10 cellular contexts compared by ENCODE assay signal in genomic region chr14:74400919-74401503, GRCh38. TPM values are rescaled to one million over a fixed set of nuclear protein-coding genes. Genes with fewer than 3 reads are reported as not detected.
DNase-seq lines count a peak whose midpoint lies in the region; ATAC-seq, FAIRE-seq and TF ChIP-seq lines count a peak whose summit lies in the region.
"Had no signal": no experiment of that assay in that cellular context is flagged by ENCODE, and none has a peak within 500 bp of the region (broad histone marks: within the 10 kb centered on the region; RNA-seq: fewer than 3 reads in every experiment).

No MANE protein-coding gene starts in this region.

- peak overlapping the region; percentile 69; the same call in 1 of the 2 replicates for H3K27ac ChIP-seq in GM12878 (ENCODE audit: control insufficient read depth, insufficient read depth)
- no peak overlapping the region for H3K27ac ChIP-seq in trophoblast cell (ENCODE audit: low read depth, low read length)
- H3K27ac ChIP-seq: 22Rv1 had no signal

- H3K18ac ChIP-seq in trophoblast cell (ENCODE audit: low read length) = no peak overlapping the region

- SMC1A ChIA-PET in GM12878 (lab: Charles Lee; ENCODE audit: uncharacterized antibody, unreplicated experiment) = interaction anchor here (0.6 to 0.8 kb wide), 3 partner anchors 9 to 89 kb away, joined by 3 to 5 read pairs (median 3); no protein-coding TSS in a partner anchor

- ATAC-seq in HG03095 (IDR thresholded peaks at IDR 0.05; ENCODE audit: unreplicated experiment) = peak; percentile 11
- ATAC-seq in GM12878 = peak; percentile 39
- ATAC-seq in GM21737 (IDR thresholded peaks at IDR 0.05; ENCODE audit: unreplicated experiment) = no peak

- BruUV-seq in GM12878 (replicated peaks; lab: Mats Ljungman, UMichigan) = no TSS peak

- H3K79me1 ChIP-seq in trophoblast cell (ENCODE audit: low read length) = no peaks in the 10 kb centered on the region

- no peak overlapping the region for H4K12ac ChIP-seq in trophoblast cell (ENCODE audit: low read depth, low read length)

- H3K4me3 ChIP-seq in GM12878 = peak overlapping the region; percentile 61; the same call in 1 of the 2 replicates
- H3K4me3 ChIP-seq in trophoblast cell (ENCODE audit: low read depth, low read length) = no peak overlapping the region

- no peaks in the 10 kb centered on the region for H4K20me1 ChIP-seq in GM12878 (ENCODE audit: control insufficient read depth, insufficient read depth)

- H3K36me3 ChIP-seq in GM12878 (ENCODE audit: control insufficient read depth in 2 of 2, insufficient read depth in 2 of 2, low read length in 1 of 2) (no peaks in the 10 kb centered on the region), trophoblast cell (ENCODE audit: control insufficient read depth in 1 of 2, insufficient read depth in 2 of 2, low read length in 2 of 2) (no peaks in the 10 kb centered on the region)

- peaks cover 26% of the 10 kb centered on the region for H3K4me1 ChIP-seq in GM12878 (ENCODE audit: control insufficient read depth, insufficient read depth, low read length)
- H3K4me1 ChIP-seq in trophoblast cell (ENCODE audit: control insufficient read depth in 1 of 2, insufficient read depth in 2 of 2, low read length in 2 of 2) = peaks cover 7 to 15% of the 10 kb centered on the region in 2 experiments

- H2AFZ ChIP-seq in GM12878 (ENCODE audit: control insufficient read depth, low read depth, low read length) (peak overlapping the region; percentile 72), trophoblast cell (ENCODE audit: insufficient read depth, low read length, poor library complexity) (no peak overlapping the region)

- FAIRE-seq in GM12878 (lab: Jason Lieb, UNC) = no peak

- no peak overlapping the region for H2BK12ac ChIP-seq in trophoblast cell (ENCODE audit: low read length)

- H3K9me3 ChIP-seq in GM12878 (replicated peaks; ENCODE audit: control insufficient read depth, insufficient read depth, low read length) (no peaks in the 10 kb centered on the region), trophoblast cell (ENCODE audit: insufficient read depth, low read depth, low read length) (no peaks in the 10 kb centered on the region)

- no peak overlapping the region for H2AK5ac ChIP-seq in trophoblast cell (ENCODE audit: low read length)

- no peak for TF ChIP-seq RAD21 in GM12878 (IDR thresholded peaks at IDR 0.05; ENCODE audit: insufficient read depth, low read depth, low read length)

- DNase-seq in NCI-H2107 treated with DMSO at 0.1 percent for 48 hours (lab: John Stamatoyannopoulos, UW; ENCODE audit: unreplicated experiment) = peak; percentile 65
- no peak for DNase-seq in NCI-H2107 (lab: John Stamatoyannopoulos, UW)
- DNase-seq in GM12878 (ENCODE audit: low read depth, low spot score) = peak; percentile 5
- DNase-seq in trophoblast cell = peak; percentile 60 to 67
- no peak for DNase-seq in CD1c-positive myeloid dendritic cell (ENCODE audit: extremely low spot score)
- no peak for DNase-seq in NCI-H1417 treated with DMSO at 0.1 percent for 48 hours (lab: John Stamatoyannopoulos, UW)
- DNase-seq: posterior cingulate gyrus had no signal

- CTCF ChIA-PET in GM12878 (lab: Yijun Ruan, JAX) = interaction anchor here (1.0 to 1.3 kb wide), 5 partner anchors 22 to 211 kb away, joined by 3 to 4 read pairs (median 3); partner anchors contain the start of gene LTBP2

- H3K14ac ChIP-seq in trophoblast cell (ENCODE audit: low read length) = no peak overlapping the region

- no peaks in the 10 kb centered on the region for H3K79me2 ChIP-seq in GM12878 (ENCODE audit: control insufficient read depth, insufficient read depth, low read length)
- no peaks in the 10 kb centered on the region for H3K79me2 ChIP-seq in trophoblast cell (ENCODE audit: control insufficient read depth, insufficient read depth, low read length, poor library complexity)

- peaks cover 0 to 3% of the 10 kb centered on the region in 2 experiments; a peak in 3 of 4 replicates for H3K27me3 ChIP-seq in GM12878 (replicated peaks in 1 of 2; ENCODE audit: control insufficient read depth in 2 of 2, insufficient read depth in 2 of 2, low read length in 1 of 2)
- H3K27me3 ChIP-seq in trophoblast cell (ENCODE audit: insufficient read depth, low read length) = no peaks in the 10 kb centered on the region

- no peak overlapping the region for H3K4ac ChIP-seq in trophoblast cell (ENCODE audit: low read depth, low read length)

- H4K8ac ChIP-seq in trophoblast cell (ENCODE audit: low read depth, low read length) = no peak overlapping the region

- POLR2A ChIA-PET in GM12878 (lab: Charles Lee) = interaction anchor here (1.2 kb wide), 1 partner anchor 92 kb away, joined by 9 read pairs; the partner anchor contains the start of genes ISCA2 and NPC2

- in situ Hi-C loops in GM12878 (cut with MboI) = no loop called here

- RAD21 ChIA-PET in GM12878 (lab: Charles Lee; ENCODE audit: unreplicated experiment) = interaction anchor here (0.7 to 2.0 kb wide), 4 partner anchors 37 to 93 kb away, joined by 3 to 16 read pairs (median 3); partner anchors contain the start of genes ISCA2 and NPC2

- H3K9ac ChIP-seq in GM12878 (ENCODE audit: control insufficient read depth, insufficient read depth, low read length) = peak overlapping the region; percentile 59; the same call in 1 of the 2 replicates
- no peak overlapping the region for H3K9ac ChIP-seq in trophoblast cell (ENCODE audit: low read length)

- no peak overlapping the region for H4K91ac ChIP-seq in trophoblast cell (ENCODE audit: low read depth, low read length)

- H3K4me2 ChIP-seq in GM12878 (ENCODE audit: control insufficient read depth, insufficient read depth) (peak overlapping the region; percentile 84), trophoblast cell (ENCODE audit: low read length) (no peak overlapping the region)

- 31% methylated on average over 8 of the region's 8 CpGs for WGBS in GM12878 (ENCODE audit: insufficient coverage, insufficient replicate concordance, low lambda C conversion rate, missing lambda C conversion rate)
- no CpG with 5 or more reads among the region's 8 CpGs for WGBS in trophoblast cell (ENCODE audit: extremely low coverage, insufficient coverage, insufficient read length)

- TF ChIP-seq CTCF in GM12878 (IDR thresholded peaks at IDR 0.05 in 2 of 3, conservative IDR thresholded peaks at IDR 0.05 in 1 of 3; ENCODE audit: control insufficient read depth in 2 of 3, extremely low read depth in 1 of 3, insufficient read depth in 1 of 3, low read depth in 3 of 3, low read length in 3 of 3) = no peak

- H2BK120ac ChIP-seq in trophoblast cell (ENCODE audit: insufficient read depth, low read length, poor library complexity) = no peak overlapping the region

- intact Hi-C loops in GM12878 (cut with micrococcal nuclease; ENCODE audit: unreplicated experiment) = no loop called here

- no peak for TF ChIP-seq EP300 in GM12878 (IDR thresholded peaks at IDR 0.05; ENCODE audit: borderline replicate concordance in 1 of 2, control insufficient read depth in 1 of 2, low read depth in 2 of 2, low read length in 2 of 2)

- TF ChIP-seq POLR2A in GM12878 (IDR thresholded peaks at IDR 0.05; ENCODE audit: low read depth, low read length) = no peak

- no peak overlapping the region for H3K23ac ChIP-seq in trophoblast cell (ENCODE audit: low read length)

- H2BK5ac ChIP-seq in trophoblast cell (ENCODE audit: low read depth, low read length, poor library complexity) = no peak overlapping the region

TF ChIP-seq in GM12878, 131 proteins besides CTCF, POLR2A, EP300 and RAD21:
- TF ChIP-seq ZNF217 (IDR thresholded peaks at IDR 0.05) = peak; percentile 23; the same call in 1 of the 2 replicates
- TF ChIP-seq IKZF2 (IDR thresholded peaks at IDR 0.05) = 0 out of 4 replicates have a peak, but pooled peaks of 1 of the 2 experiments have one; percentile 3
- TF ChIP-seq SMARCA5 (IDR thresholded peaks at IDR 0.05) = peak; percentile 62; the same call in 1 of the 2 replicates
- no peak for TF ChIP-seq PAX8 (IDR thresholded peaks at IDR 0.05)
- TF ChIP-seq ESRRA (IDR thresholded peaks at IDR 0.05; ENCODE audit: low read length) = no peak
- no peak for TF ChIP-seq RFX5 (IDR thresholded peaks at IDR 0.05; ENCODE audit: low read depth, low read length)

RNA-seq across cellular contexts. Expression of gene SYNDIG1L, which starts 25.0 kb away (rescaled TPM):
- not detected in 2 replicates for total RNA-seq in GM12878 (2013; cell fraction: nucleolus; rRNA removed)
- total RNA-seq in GM12878 (2014; rRNA removed) = not detected in 2 replicates
- total RNA-seq in GM12878 (2014; rRNA removed; fragmentation: Illumina TruSeq; extraction: Trizol) = not detected in 2 replicates
- total RNA-seq in GM12878 (2021) = not detected in 2 replicates
- polyA plus RNA-seq in GM12878 (2011; ENCODE audit: low read depth) = not detected
- 0.03 TPM in 1 of 2 replicates, not detected in the other for polyA plus RNA-seq in GM12878 (2011; rRNA removed)
- not detected in 2 replicates for polyA plus RNA-seq in GM12878 (2011; cell fraction: cytosol; rRNA removed)
- 0.04 TPM in 1 of 2 replicates, not detected in the other for polyA plus RNA-seq in GM12878 (2011; cell fraction: nucleus; rRNA removed)
- polyA plus RNA-seq in GM12878 (2012) = not detected in 2 replicates
- polyA plus RNA-seq in GM12878 (2014; fragmentation: Illumina TruSeq; extraction: Trizol) = not detected in 2 replicates
- polyA plus RNA-seq in GM12878 (2014; fragmentation: Nextera tagmentation; extraction: Ambion mirVana) = not detected
- polyA plus RNA-seq in GM12878 (2014; rRNA removed) = 0.04 TPM in 1 of 2 replicates, not detected in the other
- not detected for polyA plus RNA-seq in GM12878 (2016; fragmentation: Nextera tagmentation; extraction: Ambion mirVana)
- not detected in 2 replicates for polyA minus RNA-seq in GM12878 (2011; rRNA and poly(A)+ RNA removed)
- not detected in 2 replicates for polyA minus RNA-seq in GM12878 (2011; cell fraction: cytosol; rRNA and poly(A)+ RNA removed)
- not detected in 2 replicates for polyA minus RNA-seq in GM12878 (2011; cell fraction: nucleus; rRNA and poly(A)+ RNA removed)
- 0.34 and 0.47 TPM in 2 replicates for polyA plus RNA-seq in trophoblast cell (2013)

RNA-seq across cellular contexts. Expression of gene VRTN, which starts 52.7 kb away (rescaled TPM):
- not detected in 2 replicates for total RNA-seq in GM12878 (2013; cell fraction: nucleolus; rRNA removed)
- total RNA-seq in GM12878 (2014; rRNA removed) = not detected in 2 replicates
- total RNA-seq in GM12878 (2014; rRNA removed; fragmentation: Illumina TruSeq; extraction: Trizol) = not detected in 2 replicates
- total RNA-seq in GM12878 (2021) = 0.05 and 0.31 TPM in 2 replicates
- polyA plus RNA-seq in GM12878 (2011; ENCODE audit: low read depth) = not detected
- not detected in 2 replicates for polyA plus RNA-seq in GM12878 (2011; rRNA removed)
- 0.01 TPM in 1 of 2 replicates, not detected in the other for polyA plus RNA-seq in GM12878 (2011; cell fraction: cytosol; rRNA removed)
- polyA plus RNA-seq in GM12878 (2011; cell fraction: nucleus; rRNA removed) = not detected in 2 replicates
- polyA plus RNA-seq in GM12878 (2012) = not detected in 2 replicates
- not detected in 2 replicates for polyA plus RNA-seq in GM12878 (2014; fragmentation: Illumina TruSeq; extraction: Trizol)
- not detected for polyA plus RNA-seq in GM12878 (2014; fragmentation: Nextera tagmentation; extraction: Ambion mirVana)
- polyA plus RNA-seq in GM12878 (2014; rRNA removed) = not detected in 2 replicates
- polyA plus RNA-seq in GM12878 (2016; fragmentation: Nextera tagmentation; extraction: Ambion mirVana) = not detected
- polyA minus RNA-seq in GM12878 (2011; rRNA and poly(A)+ RNA removed) = not detected in 2 replicates
- not detected in 2 replicates for polyA minus RNA-seq in GM12878 (2011; cell fraction: cytosol; rRNA and poly(A)+ RNA removed)
- polyA minus RNA-seq in GM12878 (2011; cell fraction: nucleus; rRNA and poly(A)+ RNA removed) = not detected in 2 replicates
- 0.01 TPM in 1 of 2 replicates, not detected in the other for polyA plus RNA-seq in trophoblast cell (2013)

Comparison
In these comparisons a context has a peak if more than half of its experiments do, and no peak if none do; other contexts are left out.
1. DNase-seq: peak in NCI-H2107 treated with DMSO at 0.1 percent for 48 hours (single experiment), GM12878 (single experiment) and trophoblast cell (2 of 2); none in NCI-H2107 (single experiment), CD1c-positive myeloid dendritic cell (single experiment) and NCI-H1417 treated with DMSO at 0.1 percent for 48 hours (single experiment).